In the genomic region with DNA sequence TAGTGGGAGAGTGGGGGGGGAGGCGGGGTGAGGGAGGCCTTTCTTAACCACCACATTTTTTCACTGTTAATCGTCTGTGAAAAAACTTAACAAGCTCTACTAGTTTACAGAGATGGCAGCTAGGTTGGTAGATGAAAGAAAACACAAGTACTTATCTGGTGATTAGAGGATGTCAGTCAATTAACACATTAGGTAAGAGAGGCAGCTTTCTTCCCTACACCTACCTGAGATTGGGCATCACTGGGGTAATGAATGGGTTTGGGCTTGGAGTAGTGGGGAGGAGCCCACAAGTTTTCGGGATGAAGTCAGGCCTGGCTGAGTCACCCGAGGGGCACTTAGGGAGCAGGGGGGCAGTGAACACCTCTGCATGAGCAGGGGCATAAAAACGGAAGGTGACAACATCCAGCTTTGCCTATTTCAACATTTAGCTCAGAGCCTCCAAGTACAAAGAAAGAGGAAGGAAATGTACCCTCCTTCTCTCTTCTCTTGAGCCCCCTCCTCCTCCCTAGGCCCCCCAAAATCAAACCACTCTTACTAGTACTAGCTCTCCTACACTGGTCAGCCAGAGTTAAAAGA, we compare ENCODE assay signal across 9 cellular contexts. TPM values are rescaled to one million over a fixed set of nuclear protein-coding genes. Genes with fewer than 3 reads are reported as not detected.
A peak's percentile ranks its signal among the peaks of the same experiment; 100 is the strongest.
DNase-seq lines count a peak whose midpoint lies in the region; TF ChIP-seq lines count a peak whose summit lies in the region.
"Had no signal": no experiment of that assay in that cellular context is flagged by ENCODE, and none has a peak within 500 bp of the region (broad histone marks: within the 10 kb centered on the region; RNA-seq: fewer than 3 reads in every experiment).

No MANE protein-coding gene starts in this region.

- TF ChIP-seq CTCF in AG10803 (conservative IDR thresholded peaks at IDR 0.05; ENCODE audit: low read length) = no peak
- TF ChIP-seq CTCF in VCaP (conservative IDR thresholded peaks at IDR 0.05) = no peak

- peak overlapping the region; percentile 13; the same call in 1 of the 2 replicates for H3K4me3 ChIP-seq in AG10803 (ENCODE audit: low read length)

- DNase-seq in AG10803 (ENCODE audit: low read depth) = peak; percentile 51
- peak; percentile 75 for DNase-seq in HT1080 (ENCODE audit: low read depth)
- DNase-seq in kidney glomerular epithelial cell (lab: John Stamatoyannopoulos, UW) = peak; percentile 34
- DNase-seq in NCI-H2107 (lab: John Stamatoyannopoulos, UW) = no peak
- DNase-seq in HT-29 (ENCODE audit: low spot score) = no peak
- DNase-seq in DMS153 (lab: John Stamatoyannopoulos, UW) = no peak
- DNase-seq in hypothalamus (lab: John Stamatoyannopoulos, UW) = no peak
- DNase-seq: activated CD8-positive, alpha-beta memory T cell treated with anti-CD3 and anti-CD28 coated beads, Interleukin-2, amount 50 U/mL, for 48 hours had no signal

- peak overlapping the region; percentile 91 for H3K27ac ChIP-seq in VCaP

RNA-seq across cellular contexts. Expression of gene LBR, which starts 2.5 kb away (rescaled TPM):
- total RNA-seq in HT1080 (2014; rRNA removed; shearing (Covaris generic)) = 37.8 and 45.9 TPM in 2 replicates
- 63.9 and 74.8 TPM in 2 replicates for polyA plus RNA-seq in HT1080 (2015; cell fraction: cytosol; rRNA removed)
- 127 and 140 TPM in 2 replicates for polyA plus RNA-seq in HT1080 (2015; cell fraction: nucleus; rRNA removed)
- 42.9 and 43.9 TPM in 2 replicates for total RNA-seq in HT-29 (2014; rRNA removed; shearing (Covaris generic))

Comparison
In these comparisons a context has a peak if more than half of its experiments do, and no peak if none do; other contexts are left out.
1. DNase-seq: peak in AG10803 (single experiment), HT1080 (single experiment) and kidney glomerular epithelial cell (single experiment); none in NCI-H2107 (single experiment), HT-29 (single experiment), DMS153 (single experiment) and hypothalamus (0 of 51).